8 cellular contexts compared by ENCODE assay signal in the genomic region with DNA sequence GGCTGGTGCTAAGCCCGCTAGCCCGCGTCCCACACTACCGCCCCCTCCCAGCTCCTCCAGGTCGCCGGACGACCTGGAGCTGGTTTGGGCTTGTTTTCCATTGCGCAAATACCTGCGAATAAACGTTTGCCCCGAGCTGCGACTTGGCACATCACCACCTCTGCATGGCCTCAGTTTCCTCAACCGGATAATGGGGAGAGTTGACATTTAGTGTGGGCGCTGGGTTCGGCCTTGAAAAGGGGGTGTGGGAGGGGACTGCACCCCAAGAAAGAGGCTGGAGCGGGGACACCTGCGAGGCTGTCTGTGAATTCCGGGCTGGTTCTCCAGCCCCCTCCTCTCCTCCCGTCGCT. TPM values are rescaled to one million over a fixed set of nuclear protein-coding genes. Genes with fewer than 3 reads are reported as not detected.
A peak's percentile ranks its signal among the peaks of the same experiment; 100 is the strongest.
DNase-seq lines count a peak whose midpoint lies in the region; TF ChIP-seq lines count a peak whose summit lies in the region.

No MANE protein-coding gene starts in this region.

- in situ Hi-C loops in mammary epithelial cell (cut with MboI; ENCODE audit: low sequenced_read_pairs in 2 of 2), result no loop called here

- no peaks in the 10 kb centered on the region for H3K36me3 ChIP-seq in DOHH2 (ENCODE audit: control insufficient read depth, low read length)
- no peaks in the 10 kb centered on the region for H3K36me3 ChIP-seq in Karpas-422 (ENCODE audit: insufficient read depth, low read length)
- H3K36me3 ChIP-seq in mammary epithelial cell (ENCODE audit: insufficient read depth, low read length), result no peaks in the 10 kb centered on the region
- no peaks in the 10 kb centered on the region for H3K36me3 ChIP-seq in mesodermal cell (ENCODE audit: control insufficient read depth, insufficient read depth, low read length)
- H3K36me3 ChIP-seq in uterus, result no peaks in the 10 kb centered on the region

- H3K79me2 ChIP-seq in DOHH2 (ENCODE audit: control insufficient read depth, low read length), result no peaks in the 10 kb centered on the region
- no peaks in the 10 kb centered on the region for H3K79me2 ChIP-seq in Karpas-422 (ENCODE audit: low read length)
- H3K79me2 ChIP-seq in mammary epithelial cell (ENCODE audit: insufficient read depth, low read length), result no peaks in the 10 kb centered on the region

- TF ChIP-seq CTCF in DOHH2 (IDR thresholded peaks at IDR 0.05; ENCODE audit: low read depth, low read length, poor library complexity, severe bottlenecking) (no peak), mammary epithelial cell (conservative IDR thresholded peaks at IDR 0.05 in 1 of 2, IDR thresholded peaks at IDR 0.05 in 1 of 2; ENCODE audit: extremely low read depth in 1 of 2, insufficient read depth in 1 of 2, low read depth in 1 of 2, low read length in 2 of 2) (no peak), uterus (IDR thresholded peaks at IDR 0.05) (no peak)

- intact Hi-C loops in mammary epithelial cell (cut with micrococcal nuclease) (loop anchor here (1.0 kb wide), 1 partner anchor 11 kb away; the partner anchor contains the start of gene JUND), uterus (cut with DNase I; ENCODE audit: low total_unique reads) (no loop called here)

- H3K27me3 ChIP-seq in DOHH2 (ENCODE audit: control insufficient read depth, low read length) (no peaks in the 10 kb centered on the region), Karpas-422 (ENCODE audit: low read length) (no peaks in the 10 kb centered on the region), mammary epithelial cell (ENCODE audit: insufficient read depth, low read length) (no peaks in the 10 kb centered on the region), uterus (no peaks in the 10 kb centered on the region)

- H3K9ac ChIP-seq in Karpas-422 (ENCODE audit: low read length), result peak overlapping the region; percentile 78
- peak overlapping the region; percentile 1 for H3K9ac ChIP-seq in mammary epithelial cell (ENCODE audit: insufficient read depth, low read length)

- peak overlapping the region; percentile 67 for H2AFZ ChIP-seq in Karpas-422 (ENCODE audit: low read length)
- H2AFZ ChIP-seq in mammary epithelial cell (ENCODE audit: low read depth, low read length), result peak overlapping the region; percentile 97

- CTCF ChIA-PET in mammary epithelial cell (lab: Charles Lee; ENCODE audit: low non-redundant PET), result no interaction called here

- dilution Hi-C loops in mammary epithelial cell (cut with HindIII; ENCODE audit: low sequenced_read_pairs), result no loop called here

- H3K27ac ChIP-seq in DOHH2 (ENCODE audit: low read depth, low read length) (peak overlapping the region; percentile 75), Karpas-422 (ENCODE audit: low read length) (no peak overlapping the region), mammary epithelial cell (ENCODE audit: insufficient read depth, low read depth, low read length) (no peak overlapping the region), mesodermal cell (ENCODE audit: low read depth, low read length, severe bottlenecking) (peak overlapping the region; percentile 98), uterus (peak overlapping the region; percentile 95 to 99)

- BruUV-seq in mammary epithelial cell (replicated peaks; lab: Mats Ljungman, UMichigan), result no TSS peak

- TF ChIP-seq POLR2A in uterus (IDR thresholded peaks at IDR 0.05), result peak in 1 of 2 donors; percentile 46

- no peaks in the 10 kb centered on the region for H4K20me1 ChIP-seq in DOHH2 (ENCODE audit: control insufficient read depth, insufficient read depth, low read depth, low read length)
- no peaks in the 10 kb centered on the region for H4K20me1 ChIP-seq in Karpas-422 (ENCODE audit: insufficient read depth, low read depth, low read length)
- no peaks in the 10 kb centered on the region for H4K20me1 ChIP-seq in mammary epithelial cell (ENCODE audit: insufficient read depth, low read length)

- H3K4me3 ChIP-seq in DOHH2 (ENCODE audit: low read length) (peak overlapping the region; percentile 83), Karpas-422 (ENCODE audit: low read length) (peak overlapping the region; percentile 69), mammary epithelial cell (replicated peaks in 1 of 3; ENCODE audit: insufficient read depth in 1 of 3, low read depth in 2 of 3, low read length in 3 of 3) (peak overlapping the region; percentile 38 to 53 (median 45)), mesodermal cell (ENCODE audit: extremely low read depth, insufficient read depth, low read length, poor library complexity, severe bottlenecking) (peak overlapping the region; percentile 51), uterus (peak overlapping the region; percentile 74 to 79)

- DNase-seq in Karpas-422 (no peak), mammary epithelial cell (peak; percentile 41), uterus (no peak), RKO (ENCODE audit: low spot score) (no peak), NCI-H1417 treated with DMSO at 0.1 percent for 48 hours (lab: John Stamatoyannopoulos, UW) (no peak), SHP77 treated with DMSO at 0.1 percent for 48 hours (lab: John Stamatoyannopoulos, UW) (no peak)

- peaks cover 56% of the 10 kb centered on the region for H3K4me1 ChIP-seq in DOHH2 (ENCODE audit: control insufficient read depth, low read length)
- H3K4me1 ChIP-seq in Karpas-422 (ENCODE audit: low read length), result peaks cover 31% of the 10 kb centered on the region
- peaks cover 18% of the 10 kb centered on the region for H3K4me1 ChIP-seq in mammary epithelial cell (ENCODE audit: insufficient read depth, low read length)
- H3K4me1 ChIP-seq in mesodermal cell (ENCODE audit: control insufficient read depth, insufficient read depth, low read length, poor library complexity, severe bottlenecking), result peaks cover 22% of the 10 kb centered on the region
- peaks cover 0 to 15% of the 10 kb centered on the region in 2 donors for H3K4me1 ChIP-seq in uterus

- H3K9me3 ChIP-seq in DOHH2 (ENCODE audit: control insufficient read depth, insufficient read depth, low read length) (no peaks in the 10 kb centered on the region), Karpas-422 (ENCODE audit: low read length) (no peaks in the 10 kb centered on the region), mammary epithelial cell (replicated peaks; ENCODE audit: insufficient read depth, low read length) (no peaks in the 10 kb centered on the region), mesodermal cell (ENCODE audit: control insufficient read depth, low read length) (no peaks in the 10 kb centered on the region), uterus (no peaks in the 10 kb centered on the region)

- H3K4me2 ChIP-seq in DOHH2 (ENCODE audit: low read length) (peak overlapping the region; percentile 98), Karpas-422 (ENCODE audit: low read depth, low read length, poor library complexity, severe bottlenecking) (peak overlapping the region; percentile 79), mammary epithelial cell (ENCODE audit: insufficient read depth, low read depth, low read length) (peak overlapping the region; percentile 93)

- H3K9me2 ChIP-seq in DOHH2 (replicated peaks; ENCODE audit: control insufficient read depth, low read length) (no peaks in the 10 kb centered on the region), Karpas-422 (replicated peaks; ENCODE audit: insufficient read depth, low read length) (no peaks in the 10 kb centered on the region)

- H3F3A ChIP-seq in DOHH2 (ENCODE audit: control insufficient read depth, insufficient read depth), result peaks cover 24% of the 10 kb centered on the region

- WGBS in mammary epithelial cell (ENCODE audit: low coverage, missing lambda C conversion rate), result 0% methylated on average over 2 of the region's 20 CpGs
- 0% methylated on average over 8 to 9 of the region's 20 CpGs for WGBS in mesodermal cell (ENCODE audit: insufficient coverage in 2 of 2), 2 experiments

RNA-seq across cellular contexts. Expression of gene JUND, which starts 11.0 kb away (rescaled TPM):
- total RNA-seq in Karpas-422 (2014; rRNA removed; shearing (Covaris generic); ENCODE audit: low replicate concordance), result 69.5 and 274 TPM in 2 replicates
- total RNA-seq in mammary epithelial cell, result 10 to 100 TPM; 59.6 to 74.0 TPM
- 30.0 TPM for polyA plus RNA-seq in mammary epithelial cell
- polyA minus RNA-seq in mammary epithelial cell, result 4.4 TPM
- 239 TPM for polyA plus RNA-seq in mesodermal cell (2013, experiment 1 of 2)
- polyA plus RNA-seq in mesodermal cell (2013, experiment 2 of 2), result 198 TPM
- 100 to 1,000 TPM; 152 to 386 (median 290) TPM for total RNA-seq in uterus

RNA-seq across cellular contexts. Expression of gene IQCN, which starts 18.2 kb away (rescaled TPM):
- total RNA-seq in Karpas-422 (2014; rRNA removed; shearing (Covaris generic); ENCODE audit: low replicate concordance), result 0.37 and 0.87 TPM in 2 replicates
- under 1 TPM; 0.19 to 0.50 TPM for total RNA-seq in mammary epithelial cell
- 0.03 TPM for polyA plus RNA-seq in mammary epithelial cell
- polyA minus RNA-seq in mammary epithelial cell, result not detected
- 1.3 TPM for polyA plus RNA-seq in mesodermal cell (2013, experiment 1 of 2)
- polyA plus RNA-seq in mesodermal cell (2013, experiment 2 of 2), result 1.4 TPM
- total RNA-seq in uterus, result 10 to 100 TPM in 1 of 4 donors, 1 to 10 TPM in 3; 1.0 to 41.1 (median 3.0) TPM

RNA-seq across cellular contexts. Expression of gene LSM4, which starts 30.4 kb away (rescaled TPM):
- total RNA-seq in Karpas-422 (2014; rRNA removed; shearing (Covaris generic); ENCODE audit: low replicate concordance), result 198 and 359 TPM in 2 replicates
- total RNA-seq in mammary epithelial cell (100 to 1,000 TPM; 127 to 182 TPM), uterus (100 to 1,000 TPM in 1 of 4 donors, 10 to 100 TPM in 2, 1 to 10 TPM in 1; 8.8 to 120 (median 64.2) TPM)
- 215 TPM for polyA plus RNA-seq in mammary epithelial cell
- 63.3 TPM for polyA minus RNA-seq in mammary epithelial cell
- 196 TPM for polyA plus RNA-seq in mesodermal cell (2013, experiment 1 of 2)
- 181 TPM for polyA plus RNA-seq in mesodermal cell (2013, experiment 2 of 2)

RNA-seq across cellular contexts. Expression of gene PGPEP1, which starts 48.0 kb away (rescaled TPM):
- total RNA-seq in Karpas-422 (2014; rRNA removed; shearing (Covaris generic); ENCODE audit: low replicate concordance), result 10.7 and 13.6 TPM in 2 replicates
- 10 to 100 TPM; 16.3 to 18.7 TPM for total RNA-seq in mammary epithelial cell
- polyA plus RNA-seq in mammary epithelial cell, result 4.5 TPM
- 7.3 TPM for polyA minus RNA-seq in mammary epithelial cell
- 12.9 TPM for polyA plus RNA-seq in mesodermal cell (2013, experiment 1 of 2)
- polyA plus RNA-seq in mesodermal cell (2013, experiment 2 of 2), result 9.9 TPM
- total RNA-seq in uterus, result 10 to 100 TPM; 21.2 to 67.9 (median 38.1) TPM

Comparison
In these comparisons a context has a peak if more than half of its experiments do, and no peak if none do; other contexts are left out.
1. H3K27ac ChIP-seq: peak in DOHH2 (single experiment), mesodermal cell (single experiment) and uterus (2 of 2); none in Karpas-422 (single experiment) and mammary epithelial cell (single experiment).
2. Peak in every context shown above with its lines, with median percentiles within 50 percentile points of each other: H3K4me2 ChIP-seq and H3K4me3 ChIP-seq.